In the genomic region with DNA sequence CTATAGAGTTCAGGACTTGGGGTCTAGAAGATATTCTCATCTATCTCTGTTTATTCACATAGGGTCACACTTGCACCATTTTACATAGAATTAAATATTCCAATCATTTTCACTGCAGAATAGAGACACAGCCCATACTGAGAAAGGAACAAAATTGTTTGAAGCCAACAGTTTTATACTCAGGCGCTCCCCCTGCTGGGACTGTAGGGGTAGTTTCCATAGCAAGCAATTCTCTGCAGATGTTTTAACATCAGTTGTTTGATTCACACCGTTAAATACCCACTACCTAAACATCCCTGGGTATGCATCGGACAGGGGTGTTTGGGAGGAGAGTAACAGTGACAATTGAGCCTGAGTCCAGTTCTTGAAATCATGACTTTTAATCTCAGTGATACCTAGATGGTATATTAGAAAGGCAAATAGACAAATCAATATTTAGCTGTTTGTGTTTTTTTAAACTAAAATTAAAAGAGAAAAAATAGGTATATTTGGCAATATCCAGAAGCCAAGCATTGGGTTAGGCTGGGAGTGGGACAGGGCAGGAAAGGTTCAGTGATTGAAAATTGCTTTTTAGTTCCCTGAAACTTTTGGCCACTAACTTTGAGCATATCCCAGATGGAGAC, we compare ENCODE assay signal across 1 cellular context.
TF ChIP-seq lines count a peak whose summit lies in the region.

No MANE protein-coding gene starts in this region.

TF ChIP-seq in WTC11, 78 proteins besides CTCF, POLR2A, EP300 and RAD21 (continued from another document):
- TF ChIP-seq, protein P1, sequence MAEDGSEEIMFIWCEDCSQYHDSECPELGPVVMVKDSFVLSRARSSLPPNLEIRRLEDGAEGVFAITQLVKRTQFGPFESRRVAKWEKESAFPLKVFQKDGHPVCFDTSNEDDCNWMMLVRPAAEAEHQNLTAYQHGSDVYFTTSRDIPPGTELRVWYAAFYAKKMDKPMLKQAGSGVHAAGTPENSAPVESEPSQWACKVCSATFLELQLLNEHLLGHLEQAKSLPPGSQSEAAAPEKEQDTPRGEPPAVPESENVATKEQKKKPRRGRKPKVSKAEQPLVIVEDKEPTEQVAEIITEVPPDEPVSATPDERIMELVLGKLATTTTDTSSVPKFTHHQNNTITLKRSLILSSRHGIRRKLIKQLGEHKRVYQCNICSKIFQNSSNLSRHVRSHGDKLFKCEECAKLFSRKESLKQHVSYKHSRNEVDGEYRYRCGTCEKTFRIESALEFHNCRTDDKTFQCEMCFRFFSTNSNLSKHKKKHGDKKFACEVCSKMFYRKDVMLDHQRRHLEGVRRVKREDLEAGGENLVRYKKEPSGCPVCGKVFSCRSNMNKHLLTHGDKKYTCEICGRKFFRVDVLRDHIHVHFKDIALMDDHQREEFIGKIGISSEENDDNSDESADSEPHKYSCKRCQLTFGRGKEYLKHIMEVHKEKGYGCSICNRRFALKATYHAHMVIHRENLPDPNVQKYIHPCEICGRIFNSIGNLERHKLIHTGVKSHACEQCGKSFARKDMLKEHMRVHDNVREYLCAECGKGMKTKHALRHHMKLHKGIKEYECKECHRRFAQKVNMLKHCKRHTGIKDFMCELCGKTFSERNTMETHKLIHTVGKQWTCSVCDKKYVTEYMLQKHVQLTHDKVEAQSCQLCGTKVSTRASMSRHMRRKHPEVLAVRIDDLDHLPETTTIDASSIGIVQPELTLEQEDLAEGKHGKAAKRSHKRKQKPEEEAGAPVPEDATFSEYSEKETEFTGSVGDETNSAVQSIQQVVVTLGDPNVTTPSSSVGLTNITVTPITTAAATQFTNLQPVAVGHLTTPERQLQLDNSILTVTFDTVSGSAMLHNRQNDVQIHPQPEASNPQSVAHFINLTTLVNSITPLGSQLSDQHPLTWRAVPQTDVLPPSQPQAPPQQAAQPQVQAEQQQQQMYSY (CRISPR knock-in tag; IDR thresholded peaks at IDR 0.05), result no peak
- TF ChIP-seq TEAD4 (CRISPR knock-in tag; IDR thresholded peaks at IDR 0.05), result no peak
- TF ChIP-seq, protein P2, sequence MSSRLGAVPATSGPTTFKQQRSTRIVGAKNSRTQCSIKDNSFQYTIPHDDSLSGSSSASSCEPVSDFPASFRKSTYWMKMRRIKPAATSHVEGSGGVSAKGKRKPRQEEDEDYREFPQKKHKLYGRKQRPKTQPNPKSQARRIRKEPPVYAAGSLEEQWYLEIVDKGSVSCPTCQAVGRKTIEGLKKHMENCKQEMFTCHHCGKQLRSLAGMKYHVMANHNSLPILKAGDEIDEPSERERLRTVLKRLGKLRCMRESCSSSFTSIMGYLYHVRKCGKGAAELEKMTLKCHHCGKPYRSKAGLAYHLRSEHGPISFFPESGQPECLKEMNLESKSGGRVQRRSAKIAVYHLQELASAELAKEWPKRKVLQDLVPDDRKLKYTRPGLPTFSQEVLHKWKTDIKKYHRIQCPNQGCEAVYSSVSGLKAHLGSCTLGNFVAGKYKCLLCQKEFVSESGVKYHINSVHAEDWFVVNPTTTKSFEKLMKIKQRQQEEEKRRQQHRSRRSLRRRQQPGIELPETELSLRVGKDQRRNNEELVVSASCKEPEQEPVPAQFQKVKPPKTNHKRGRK (CRISPR knock-in tag; IDR thresholded peaks at IDR 0.05; ENCODE audit: borderline replicate concordance), result no peak
- no peak for TF ChIP-seq ATF1 (CRISPR knock-in tag; IDR thresholded peaks at IDR 0.05)
- TF ChIP-seq, protein P3, sequence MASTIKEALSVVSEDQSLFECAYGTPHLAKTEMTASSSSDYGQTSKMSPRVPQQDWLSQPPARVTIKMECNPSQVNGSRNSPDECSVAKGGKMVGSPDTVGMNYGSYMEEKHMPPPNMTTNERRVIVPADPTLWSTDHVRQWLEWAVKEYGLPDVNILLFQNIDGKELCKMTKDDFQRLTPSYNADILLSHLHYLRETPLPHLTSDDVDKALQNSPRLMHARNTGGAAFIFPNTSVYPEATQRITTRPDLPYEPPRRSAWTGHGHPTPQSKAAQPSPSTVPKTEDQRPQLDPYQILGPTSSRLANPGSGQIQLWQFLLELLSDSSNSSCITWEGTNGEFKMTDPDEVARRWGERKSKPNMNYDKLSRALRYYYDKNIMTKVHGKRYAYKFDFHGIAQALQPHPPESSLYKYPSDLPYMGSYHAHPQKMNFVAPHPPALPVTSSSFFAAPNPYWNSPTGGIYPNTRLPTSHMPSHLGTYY (CRISPR knock-in tag; IDR thresholded peaks at IDR 0.05), result no peak
- no peak for TF ChIP-seq KAT7 (CRISPR knock-in tag; IDR thresholded peaks at IDR 0.05; ENCODE audit: borderline replicate concordance)
- no peak for TF ChIP-seq ZNF263 (CRISPR knock-in tag; IDR thresholded peaks at IDR 0.05; ENCODE audit: low read depth)
- no peak for TF ChIP-seq ZNF232 (CRISPR knock-in tag; IDR thresholded peaks at IDR 0.05)
- TF ChIP-seq EMX1 (CRISPR knock-in tag; IDR thresholded peaks at IDR 0.05), result no peak
- TF ChIP-seq PRRX2 (CRISPR knock-in tag; IDR thresholded peaks at IDR 0.05), result no peak
- TF ChIP-seq, protein P4, sequence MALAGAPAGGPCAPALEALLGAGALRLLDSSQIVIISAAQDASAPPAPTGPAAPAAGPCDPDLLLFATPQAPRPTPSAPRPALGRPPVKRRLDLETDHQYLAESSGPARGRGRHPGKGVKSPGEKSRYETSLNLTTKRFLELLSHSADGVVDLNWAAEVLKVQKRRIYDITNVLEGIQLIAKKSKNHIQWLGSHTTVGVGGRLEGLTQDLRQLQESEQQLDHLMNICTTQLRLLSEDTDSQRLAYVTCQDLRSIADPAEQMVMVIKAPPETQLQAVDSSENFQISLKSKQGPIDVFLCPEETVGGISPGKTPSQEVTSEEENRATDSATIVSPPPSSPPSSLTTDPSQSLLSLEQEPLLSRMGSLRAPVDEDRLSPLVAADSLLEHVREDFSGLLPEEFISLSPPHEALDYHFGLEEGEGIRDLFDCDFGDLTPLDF (CRISPR knock-in tag; IDR thresholded peaks at IDR 0.05), result no peak
- TF ChIP-seq NR2C2 (CRISPR knock-in tag; IDR thresholded peaks at IDR 0.05), result no peak
- TF ChIP-seq, protein P5, sequence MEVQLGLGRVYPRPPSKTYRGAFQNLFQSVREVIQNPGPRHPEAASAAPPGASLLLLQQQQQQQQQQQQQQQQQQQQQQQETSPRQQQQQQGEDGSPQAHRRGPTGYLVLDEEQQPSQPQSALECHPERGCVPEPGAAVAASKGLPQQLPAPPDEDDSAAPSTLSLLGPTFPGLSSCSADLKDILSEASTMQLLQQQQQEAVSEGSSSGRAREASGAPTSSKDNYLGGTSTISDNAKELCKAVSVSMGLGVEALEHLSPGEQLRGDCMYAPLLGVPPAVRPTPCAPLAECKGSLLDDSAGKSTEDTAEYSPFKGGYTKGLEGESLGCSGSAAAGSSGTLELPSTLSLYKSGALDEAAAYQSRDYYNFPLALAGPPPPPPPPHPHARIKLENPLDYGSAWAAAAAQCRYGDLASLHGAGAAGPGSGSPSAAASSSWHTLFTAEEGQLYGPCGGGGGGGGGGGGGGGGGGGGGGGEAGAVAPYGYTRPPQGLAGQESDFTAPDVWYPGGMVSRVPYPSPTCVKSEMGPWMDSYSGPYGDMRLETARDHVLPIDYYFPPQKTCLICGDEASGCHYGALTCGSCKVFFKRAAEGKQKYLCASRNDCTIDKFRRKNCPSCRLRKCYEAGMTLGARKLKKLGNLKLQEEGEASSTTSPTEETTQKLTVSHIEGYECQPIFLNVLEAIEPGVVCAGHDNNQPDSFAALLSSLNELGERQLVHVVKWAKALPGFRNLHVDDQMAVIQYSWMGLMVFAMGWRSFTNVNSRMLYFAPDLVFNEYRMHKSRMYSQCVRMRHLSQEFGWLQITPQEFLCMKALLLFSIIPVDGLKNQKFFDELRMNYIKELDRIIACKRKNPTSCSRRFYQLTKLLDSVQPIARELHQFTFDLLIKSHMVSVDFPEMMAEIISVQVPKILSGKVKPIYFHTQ (CRISPR knock-in tag; IDR thresholded peaks at IDR 0.05), result no peak
- TF ChIP-seq RORB (CRISPR knock-in tag; IDR thresholded peaks at IDR 0.05), result no peak
